ENCODE assay signal across 8 cellular contexts in the genomic region with DNA sequence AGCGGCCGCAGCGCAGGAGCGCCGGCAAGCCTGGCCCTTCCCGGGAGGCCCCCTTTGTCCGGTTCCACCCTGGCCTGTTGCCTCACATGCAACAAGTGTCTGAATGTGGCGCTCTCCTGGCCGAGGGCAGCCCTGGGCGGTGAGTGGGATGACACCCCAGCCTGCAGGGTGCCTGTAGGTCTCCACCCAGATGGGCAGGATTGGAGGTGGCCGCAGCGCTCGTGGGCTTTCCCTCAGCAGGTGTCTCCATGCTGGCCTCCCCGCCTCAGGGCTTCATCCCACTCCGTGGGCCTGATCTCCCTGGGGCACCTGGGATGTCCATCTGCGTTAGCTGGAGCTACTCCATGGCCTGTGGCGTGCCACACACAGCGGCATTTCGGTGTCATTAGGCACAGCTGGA. TPM values are rescaled to one million over a fixed set of nuclear protein-coding genes. Genes with fewer than 3 reads are reported as not detected.
DNase-seq lines count a peak whose midpoint lies in the region; ATAC-seq and TF ChIP-seq lines count a peak whose summit lies in the region.
"Had no signal": no experiment of that assay in that cellular context is flagged by ENCODE, and none has a peak within 500 bp of the region (broad histone marks: within the 10 kb centered on the region; RNA-seq: fewer than 3 reads in every experiment).

No MANE protein-coding gene starts in this region.

- peak overlapping the region; percentile 83 for H3K4me3 Mint-ChIP-seq in activated T-cell treated with anti-CD3 and anti-CD28 coated beads, Interleukin-2, amount 50 U/mL, for 24 hours
- H3K4me3 Mint-ChIP-seq in type B pancreatic cell, result peak overlapping the region; percentile 91

- H3K27me3 Mint-ChIP-seq in activated T-cell treated with anti-CD3 and anti-CD28 coated beads, Interleukin-2, amount 50 U/mL, for 24 hours, result no peaks in the 10 kb centered on the region
- H3K27me3 Mint-ChIP-seq in type B pancreatic cell, result no peaks in the 10 kb centered on the region

- H3K4me3 ChIP-seq in left ventricle myocardium inferior, result peak overlapping the region; percentile 82

- intact Hi-C loops in left ventricle myocardium inferior (cut with micrococcal nuclease), result no loop called here

- no peaks in the 10 kb centered on the region for H3K9me3 ChIP-seq in left ventricle myocardium inferior (replicated peaks)

- H3K4me1 ChIP-seq in left ventricle myocardium inferior, result peaks cover 66% of the 10 kb centered on the region

- no peaks in the 10 kb centered on the region for H3K27me3 ChIP-seq in left ventricle myocardium inferior (ENCODE audit: low read depth)

- no peak for DNase-seq in activated T-cell treated with anti-CD3 and anti-CD28 coated beads, Interleukin-2, amount 50 U/mL, for 24 hours
- no peak for DNase-seq in activated T-cell treated with anti-CD3 and anti-CD28 coated beads, Interleukin-2, amount 50 U/mL, for 1 hour
- DNase-seq in left ventricle myocardium inferior (no peak), type B pancreatic cell (ENCODE audit: extremely low spot score, unreplicated experiment) (no peak)
- no peak for DNase-seq in stimulated activated naive CD4-positive, alpha-beta T cell treated with Interleukin-2 at 50 U/mL for 16 hours (lab: John Stamatoyannopoulos, UW)
- DNase-seq: DMS153 had no signal

- no peaks in the 10 kb centered on the region for H3K9me3 Mint-ChIP-seq in activated T-cell treated with anti-CD3 and anti-CD28 coated beads, Interleukin-2, amount 50 U/mL, for 24 hours
- no peaks in the 10 kb centered on the region for H3K9me3 Mint-ChIP-seq in type B pancreatic cell

- H3K27ac Mint-ChIP-seq in activated T-cell treated with anti-CD3 and anti-CD28 coated beads, Interleukin-2, amount 50 U/mL, for 24 hours, result peak overlapping the region; percentile 90
- H3K27ac Mint-ChIP-seq in type B pancreatic cell, result peak overlapping the region; percentile 72

- TF ChIP-seq CTCF in left ventricle myocardium inferior (IDR thresholded peaks at IDR 0.05; ENCODE audit: borderline replicate concordance) (no peak), type B pancreatic cell (conservative IDR thresholded peaks at IDR 0.05) (no peak)

- no peak for ATAC-seq in GM19463 (IDR thresholded peaks at IDR 0.05; ENCODE audit: unreplicated experiment)

- H3K27ac ChIP-seq in left ventricle myocardium inferior (replicated peaks), result peak overlapping the region; percentile 99

- peaks cover 26% of the 10 kb centered on the region for H3K36me3 Mint-ChIP-seq in activated T-cell treated with anti-CD3 and anti-CD28 coated beads, Interleukin-2, amount 50 U/mL, for 24 hours (ENCODE audit: low read depth)
- no peaks in the 10 kb centered on the region for H3K36me3 Mint-ChIP-seq in type B pancreatic cell

- H3K4me1 Mint-ChIP-seq in activated T-cell treated with anti-CD3 and anti-CD28 coated beads, Interleukin-2, amount 50 U/mL, for 24 hours (ENCODE audit: low read depth), result peaks cover 36% of the 10 kb centered on the region
- H3K4me1 Mint-ChIP-seq in type B pancreatic cell (ENCODE audit: unreplicated experiment), result peaks cover 17% of the 10 kb centered on the region

- H3K36me3 ChIP-seq in left ventricle myocardium inferior, result peaks cover 10% of the 10 kb centered on the region

RNA-seq across cellular contexts. Expression of gene MIB2, which starts 1.5 kb away (rescaled TPM):
- total RNA-seq in left ventricle myocardium inferior (129 TPM), type B pancreatic cell (ENCODE audit: low replicate concordance) (73.6 and 114 TPM in 2 replicates)

RNA-seq across cellular contexts. Expression of gene MMP23B, which starts 15.1 kb away (rescaled TPM):
- total RNA-seq in left ventricle myocardium inferior (93.8 TPM), type B pancreatic cell (ENCODE audit: low replicate concordance) (2.2 and 6.8 TPM in 2 replicates)
- total RNA-seq: M059J had no signal

RNA-seq across cellular contexts. Expression of gene FNDC10, which starts 16.9 kb away (rescaled TPM):
- total RNA-seq in left ventricle myocardium inferior (3.6 TPM), type B pancreatic cell (ENCODE audit: low replicate concordance) (8.9 and 9.3 TPM in 2 replicates)

RNA-seq across cellular contexts. Expression of gene CDK11B, which starts 42.0 kb away (rescaled TPM):
- total RNA-seq in left ventricle myocardium inferior (24.3 TPM), type B pancreatic cell (ENCODE audit: low replicate concordance) (21.8 and 26.5 TPM in 2 replicates)

RNA-seq across cellular contexts. Expression of gene SSU72, which starts 42.2 kb away (rescaled TPM):
- total RNA-seq in left ventricle myocardium inferior (104 TPM), type B pancreatic cell (ENCODE audit: low replicate concordance) (117 and 126 TPM in 2 replicates)

Comparison
In these comparisons a context has a peak if more than half of its experiments do, and no peak if none do; other contexts are left out.
1. RNA of gene MMP23B, which starts 15.1 kb away (total RNA-seq): 93.8 TPM in left ventricle myocardium inferior (single experiment); 2.2 to 6.8 TPM in type B pancreatic cell; every median in the first group is over 10 times any median in the second.